19 cellular contexts compared by ENCODE assay signal in the genomic region with DNA sequence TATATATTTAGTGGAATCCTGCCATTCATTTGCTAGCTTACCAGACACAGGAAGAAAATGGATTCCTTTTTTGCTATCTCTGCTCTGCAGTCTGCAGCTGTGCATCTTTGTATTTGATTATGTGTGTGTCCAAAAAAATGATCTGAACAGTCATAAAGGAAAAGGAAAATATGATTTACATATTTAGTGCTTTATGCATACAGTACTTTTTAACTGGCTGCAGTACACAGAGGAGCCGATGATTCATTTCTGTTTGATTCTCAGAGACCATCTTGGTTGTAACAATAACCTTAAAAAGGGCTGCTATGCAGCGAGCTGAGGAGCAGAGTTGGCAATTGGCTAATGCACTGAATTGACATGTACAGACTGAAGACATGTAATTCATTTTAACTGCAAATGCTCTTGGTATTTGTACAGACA.
A peak's percentile ranks its signal among the peaks of the same experiment; 100 is the strongest.
DNase-seq lines count a peak whose midpoint lies in the region; ATAC-seq and TF ChIP-seq lines count a peak whose summit lies in the region.
"Had no signal": no experiment of that assay in that cellular context is flagged by ENCODE, and none has a peak within 500 bp of the region (broad histone marks: within the 10 kb centered on the region; RNA-seq: fewer than 3 reads in every experiment).

No MANE protein-coding gene starts in this region.

- H3K27me3 Mint-ChIP-seq in activated CD4-positive, alpha-beta T cell treated with anti-CD3 and anti-CD28 coated beads for 36 hours: no peaks in the 10 kb centered on the region
- H3K27me3 Mint-ChIP-seq in endothelial cell (ENCODE audit: unreplicated experiment): no peaks in the 10 kb centered on the region
- no peaks in the 10 kb centered on the region for H3K27me3 Mint-ChIP-seq in activated T-helper 1 cell treated with anti-CD3 and anti-CD28 coated beads, Interleukin-12 subunit alpha, Interleukin-12 subunit beta, Interleukin-2, Interleukin-4 antibody, amounts not matched to agents 30 ng/mL and 10 ng/mL and 1 ng/mL, durations not matched to agents 14 hours and 24 hours and 36 hours (ENCODE audit: insufficient read depth)
- H3K27me3 Mint-ChIP-seq: activated CD4-positive, alpha-beta T cell treated with anti-CD3 and anti-CD28 coated beads, Interleukin-2, amount 10 ng/mL, durations not matched to agents 7 days and 5 days; progenitor cell of endocrine pancreas; stimulated activated naive B cell treated with anti-CD40 and anti-IgM and Interleukin-4, amounts not matched to agents 10 μg/mL and 1 μg/mL and 100 μg/mL, for 72 hours had no signal

- H3K27ac Mint-ChIP-seq in activated CD4-positive, alpha-beta T cell treated with anti-CD3 and anti-CD28 coated beads for 36 hours: no peak overlapping the region
- H3K27ac Mint-ChIP-seq in endothelial cell (ENCODE audit: unreplicated experiment): no peak overlapping the region
- no peak overlapping the region for H3K27ac Mint-ChIP-seq in activated T-helper 1 cell treated with anti-CD3 and anti-CD28 coated beads, Interleukin-12 subunit alpha, Interleukin-12 subunit beta, Interleukin-2, Interleukin-4 antibody, amounts not matched to agents 30 ng/mL and 10 ng/mL and 1 ng/mL, durations not matched to agents 14 hours and 24 hours and 36 hours
- H3K27ac Mint-ChIP-seq: activated CD4-positive, alpha-beta T cell treated with anti-CD3 and anti-CD28 coated beads, Interleukin-2, amount 10 ng/mL, durations not matched to agents 7 days and 5 days; activated naive CD4-positive, alpha-beta T cell treated with anti-CD3 and anti-CD28 coated beads, Interleukin-2, amount 50 U/mL, for 72 hours; CD14-positive monocyte; progenitor cell of endocrine pancreas; stimulated activated naive B cell treated with anti-CD40 and anti-IgM and Interleukin-4, amounts not matched to agents 10 μg/mL and 1 μg/mL and 100 μg/mL, for 72 hours had no signal

- no peaks in the 10 kb centered on the region for H3K9me3 ChIP-seq in WERI-Rb-1 (ENCODE audit: severe bottlenecking)

- H3K4me1 Mint-ChIP-seq in activated CD4-positive, alpha-beta T cell treated with anti-CD3 and anti-CD28 coated beads for 36 hours: no peaks in the 10 kb centered on the region
- H3K4me1 Mint-ChIP-seq in endothelial cell (ENCODE audit: unreplicated experiment): peaks cover 6% of the 10 kb centered on the region
- H3K4me1 Mint-ChIP-seq in activated T-helper 1 cell treated with anti-CD3 and anti-CD28 coated beads, Interleukin-12 subunit alpha, Interleukin-12 subunit beta, Interleukin-2, Interleukin-4 antibody, amounts not matched to agents 30 ng/mL and 10 ng/mL and 1 ng/mL, durations not matched to agents 14 hours and 24 hours and 36 hours (ENCODE audit: low read depth): no peaks in the 10 kb centered on the region
- H3K4me1 Mint-ChIP-seq: activated CD4-positive, alpha-beta T cell treated with anti-CD3 and anti-CD28 coated beads, Interleukin-2, amount 10 ng/mL, durations not matched to agents 7 days and 5 days; CD14-positive monocyte; stimulated activated naive B cell treated with anti-CD40 and anti-IgM and Interleukin-4, amounts not matched to agents 10 μg/mL and 1 μg/mL and 100 μg/mL, for 72 hours had no signal

- H3K9me3 Mint-ChIP-seq in activated CD4-positive, alpha-beta T cell treated with anti-CD3 and anti-CD28 coated beads for 36 hours (ENCODE audit: low read depth): no peaks in the 10 kb centered on the region
- H3K9me3 Mint-ChIP-seq in endothelial cell (ENCODE audit: unreplicated experiment): no peaks in the 10 kb centered on the region
- H3K9me3 Mint-ChIP-seq in activated T-helper 1 cell treated with anti-CD3 and anti-CD28 coated beads, Interleukin-12 subunit alpha, Interleukin-12 subunit beta, Interleukin-2, Interleukin-4 antibody, amounts not matched to agents 30 ng/mL and 10 ng/mL and 1 ng/mL, durations not matched to agents 14 hours and 24 hours and 36 hours: no peaks in the 10 kb centered on the region
- H3K9me3 Mint-ChIP-seq: activated CD4-positive, alpha-beta T cell treated with anti-CD3 and anti-CD28 coated beads, Interleukin-2, amount 10 ng/mL, durations not matched to agents 7 days and 5 days; activated naive CD4-positive, alpha-beta T cell treated with anti-CD3 and anti-CD28 coated beads, Interleukin-2, amount 50 U/mL, for 72 hours; stimulated activated naive B cell treated with anti-CD40 and anti-IgM and Interleukin-4, amounts not matched to agents 10 μg/mL and 1 μg/mL and 100 μg/mL, for 72 hours had no signal

- intact Hi-C loops in activated CD4-positive, alpha-beta T cell treated with anti-CD3 and anti-CD28 coated beads for 36 hours (cut with DNase I, micrococcal nuclease): no loop called here
- intact Hi-C loops in activated T-helper 1 cell treated with anti-CD3 and anti-CD28 coated beads, Interleukin-12 subunit alpha, Interleukin-12 subunit beta, Interleukin-2, Interleukin-4 antibody, amounts not matched to agents 30 ng/mL and 10 ng/mL and 1 ng/mL, durations not matched to agents 14 hours and 24 hours and 36 hours (cut with micrococcal nuclease): no loop called here

- CTCF ChIA-PET in activated CD4-positive, alpha-beta T cell treated with anti-CD3 and anti-CD28 coated beads for 36 hours (lab: Charles Lee): no interaction called here

- ATAC-seq in activated CD4-positive, alpha-beta T cell treated with anti-CD3 and anti-CD28 coated beads for 36 hours: peak; percentile 9
- ATAC-seq in foreskin keratinocyte: peak; percentile 64
- ATAC-seq: stimulated activated naive B cell treated with anti-CD40 and anti-IgM and Interleukin-4, amounts not matched to agents 10 μg/mL and 1 μg/mL and 100 μg/mL, for 72 hours had no signal

- no peaks in the 10 kb centered on the region for H3K4me1 ChIP-seq in foreskin keratinocyte

- H3K36me3 Mint-ChIP-seq in activated CD4-positive, alpha-beta T cell treated with anti-CD3 and anti-CD28 coated beads for 36 hours (ENCODE audit: low read depth): no peaks in the 10 kb centered on the region
- no peaks in the 10 kb centered on the region for H3K36me3 Mint-ChIP-seq in endothelial cell (ENCODE audit: low read depth, unreplicated experiment)
- H3K36me3 Mint-ChIP-seq in activated T-helper 1 cell treated with anti-CD3 and anti-CD28 coated beads, Interleukin-12 subunit alpha, Interleukin-12 subunit beta, Interleukin-2, Interleukin-4 antibody, amounts not matched to agents 30 ng/mL and 10 ng/mL and 1 ng/mL, durations not matched to agents 14 hours and 24 hours and 36 hours (ENCODE audit: low read depth): no peaks in the 10 kb centered on the region
- H3K36me3 Mint-ChIP-seq: activated naive CD4-positive, alpha-beta T cell treated with anti-CD3 and anti-CD28 coated beads, Interleukin-2, amount 50 U/mL, for 72 hours had no signal

- POLR2A ChIA-PET in activated CD4-positive, alpha-beta T cell treated with anti-CD3 and anti-CD28 coated beads for 36 hours (lab: Charles Lee): no interaction called here

- no peak for TF ChIP-seq CTCF in foreskin keratinocyte (conservative IDR thresholded peaks at IDR 0.05)
- TF ChIP-seq CTCF in GM10266 (IDR thresholded peaks at IDR 0.05; ENCODE audit: control insufficient read depth, insufficient read depth, low read depth, missing control alignments): no peak
- no peak for TF ChIP-seq CTCF in endothelial cell (IDR thresholded peaks at IDR 0.05; ENCODE audit: unreplicated experiment)
- TF ChIP-seq CTCF in WERI-Rb-1 (IDR thresholded peaks at IDR 0.05; ENCODE audit: low read depth, low read length): no peak

- H3K27ac ChIP-seq in foreskin keratinocyte (no peak overlapping the region), WERI-Rb-1 (no peak overlapping the region)
- H3K27ac ChIP-seq: 22Rv1 had no signal

- no peak overlapping the region for H3K4me3 Mint-ChIP-seq in activated CD4-positive, alpha-beta T cell treated with anti-CD3 and anti-CD28 coated beads for 36 hours
- no peak overlapping the region for H3K4me3 Mint-ChIP-seq in endothelial cell (ENCODE audit: unreplicated experiment)
- H3K4me3 Mint-ChIP-seq in activated T-helper 1 cell treated with anti-CD3 and anti-CD28 coated beads, Interleukin-12 subunit alpha, Interleukin-12 subunit beta, Interleukin-2, Interleukin-4 antibody, amounts not matched to agents 30 ng/mL and 10 ng/mL and 1 ng/mL, durations not matched to agents 14 hours and 24 hours and 36 hours: no peak overlapping the region
- H3K4me3 Mint-ChIP-seq: activated CD4-positive, alpha-beta T cell treated with anti-CD3 and anti-CD28 coated beads, Interleukin-2, amount 10 ng/mL, durations not matched to agents 7 days and 5 days; CD14-positive monocyte; stimulated activated naive B cell treated with anti-CD40 and anti-IgM and Interleukin-4, amounts not matched to agents 10 μg/mL and 1 μg/mL and 100 μg/mL, for 72 hours had no signal

- H3K27me3 ChIP-seq in foreskin keratinocyte (no peaks in the 10 kb centered on the region), WERI-Rb-1 (ENCODE audit: insufficient read depth, low read depth, severe bottlenecking) (no peaks in the 10 kb centered on the region)

- no peak for DNase-seq in activated CD4-positive, alpha-beta T cell treated with anti-CD3 and anti-CD28 coated beads for 36 hours
- no peak for DNase-seq in activated CD4-positive, alpha-beta T cell treated with anti-CD3 and anti-CD28 coated beads, Interleukin-2, amount 50 U/mL, for 1 hour
- DNase-seq in astrocyte of the hippocampus (ENCODE audit: low read depth, low spot score): peak; percentile 35
- peak; percentile 14 to 50 for DNase-seq in foreskin keratinocyte
- no peak for DNase-seq in GM10266 (ENCODE audit: extremely low spot score)
- DNase-seq in endothelial cell (ENCODE audit: low spot score): no peak
- no peak for DNase-seq in WERI-Rb-1
- no peak for DNase-seq in activated T-helper 1 cell treated with anti-CD3 and anti-CD28 coated beads, Interleukin-12 subunit alpha, Interleukin-12 subunit beta, Interleukin-2, Interleukin-4 antibody, amounts not matched to agents 30 ng/mL and 10 ng/mL and 1 ng/mL, durations not matched to agents 14 hours and 24 hours and 36 hours (ENCODE audit: low spot score)
- DNase-seq: activated CD4-positive, alpha-beta T cell treated with anti-CD3 and anti-CD28 coated beads, Interleukin-2, amount 10 ng/mL, durations not matched to agents 7 days and 5 days; DMS79 treated with DMSO at 0.1 percent for 48 hours; effector memory CD4-positive, alpha-beta T cell; NCI-H2081; NCI-H69; stimulated activated naive B cell treated with anti-CD40 and anti-IgM and Interleukin-4, amounts not matched to agents 10 μg/mL and 1 μg/mL and 100 μg/mL, for 72 hours; trophoblast cell had no signal

- H3K36me3 ChIP-seq in WERI-Rb-1: no peaks in the 10 kb centered on the region; the same call in 1 of the 2 replicates

- no peak overlapping the region for H3K4me3 ChIP-seq in WERI-Rb-1 (ENCODE audit: low read depth, low read length)

Comparison
In these comparisons a context has a peak if more than half of its experiments do, and no peak if none do; other contexts are left out.
1. DNase-seq: peak in astrocyte of the hippocampus (single experiment) and foreskin keratinocyte (2 of 2); none in activated CD4-positive, alpha-beta T cell treated with anti-CD3 and anti-CD28 coated beads for 36 hours (single experiment), activated CD4-positive, alpha-beta T cell treated with anti-CD3 and anti-CD28 coated beads, Interleukin-2, amount 50 U/mL, for 1 hour (single experiment), GM10266 (single experiment), endothelial cell (single experiment), WERI-Rb-1 (single experiment) and activated T-helper 1 cell treated with anti-CD3 and anti-CD28 coated beads, Interleukin-12 subunit alpha, Interleukin-12 subunit beta, Interleukin-2, Interleukin-4 antibody, amounts not matched to agents 30 ng/mL and 10 ng/mL and 1 ng/mL, durations not matched to agents 14 hours and 24 hours and 36 hours (single experiment).